Comparison of ENCODE assay signal across 15 cellular contexts in genomic region chr5:32320576-32320975, GRCh38. TPM values are rescaled to one million over a fixed set of nuclear protein-coding genes. Genes with fewer than 3 reads are reported as not detected.
DNase-seq lines count a peak whose midpoint lies in the region; ATAC-seq and TF ChIP-seq lines count a peak whose summit lies in the region.
"Had no signal": no experiment of that assay in that cellular context is flagged by ENCODE, and none has a peak within 500 bp of the region (broad histone marks: within the 10 kb centered on the region; RNA-seq: fewer than 3 reads in every experiment).

No MANE protein-coding gene starts in this region.

- H3K9me3 ChIP-seq in esophagus muscularis mucosa, result no peaks in the 10 kb centered on the region

- intact Hi-C loops in left cardiac atrium (cut with DNase I), result no loop called here
- intact Hi-C loops in cardiac septum (cut with DNase I), result no loop called here
- intact Hi-C loops in esophagus muscularis mucosa (cut with DNase I), result no loop called here

- H3K4me3 ChIP-seq in esophagus muscularis mucosa, result no peak overlapping the region
- H3K4me3 ChIP-seq: BLaER1, GM23248 had no signal

- 94% methylated on average over 8 of the region's 10 CpGs for WGBS in esophagus muscularis mucosa

- no peaks in the 10 kb centered on the region for H3K36me3 ChIP-seq in esophagus muscularis mucosa
- H3K36me3 ChIP-seq: BLaER1 had no signal

- no peak for TF ChIP-seq EP300 in esophagus muscularis mucosa (IDR thresholded peaks at IDR 0.05)

- ATAC-seq in left cardiac atrium, result peak; percentile 14 to 23
- ATAC-seq in stimulated activated naive CD8-positive, alpha-beta T cell treated with anti-CD3 and anti-CD28 coated beads, Interleukin-15, Interleukin-2, amounts not matched to agents 100 U/mL and 50 U/mL, for 24 hours, result peak; percentile 45

- H3K4me1 ChIP-seq in esophagus muscularis mucosa, result peaks cover 0 to 7% (median 3%) of the 10 kb centered on the region in 4 donors

- DNase-seq in left cardiac atrium, result no peak
- DNase-seq in cardiac septum (ENCODE audit: low spot score), result no peak
- peak; percentile 42 for DNase-seq in esophagus muscularis mucosa (ENCODE audit: extremely low spot score)
- no peak for DNase-seq in stimulated activated naive CD8-positive, alpha-beta T cell treated with anti-CD3 and anti-CD28 coated beads, Interleukin-15, Interleukin-2, amounts not matched to agents 100 U/mL and 50 U/mL, for 24 hours
- no peak for DNase-seq in RPMI8226
- no peak for DNase-seq in COR-L47 (lab: John Stamatoyannopoulos, UW)
- no peak for DNase-seq in NCI-H1105 treated with DMSO at 0.1 percent for 48 hours (lab: John Stamatoyannopoulos, UW)
- DNase-seq: 8988T; AML-193; CD8-positive, alpha-beta memory T cell; DMS53; GF-D8; GM23248; H7 had no signal

- H3K27ac ChIP-seq in esophagus muscularis mucosa (replicated peaks in 1 of 4), result no peak overlapping the region
- H3K27ac ChIP-seq: BLaER1, GM23248 had no signal

- no peaks in the 10 kb centered on the region for H3K27me3 ChIP-seq in esophagus muscularis mucosa
- H3K27me3 ChIP-seq: BLaER1 had no signal

- no peak for TF ChIP-seq POLR2A in esophagus muscularis mucosa (IDR thresholded peaks at IDR 0.05; ENCODE audit: low read depth)

- no peak for TF ChIP-seq CTCF in esophagus muscularis mucosa (IDR thresholded peaks at IDR 0.05)

RNA-seq across cellular contexts. Expression of gene MTMR12, which starts 7.8 kb away (rescaled TPM):
- total RNA-seq in left cardiac atrium (10 to 100 TPM; 19.6 to 24.9 TPM), cardiac septum (27.2 TPM), esophagus muscularis mucosa (10 to 100 TPM; 49.9 to 94.0 (median 63.8) TPM)
